ENCODE assay signal across 6 cellular contexts in the genomic region with DNA sequence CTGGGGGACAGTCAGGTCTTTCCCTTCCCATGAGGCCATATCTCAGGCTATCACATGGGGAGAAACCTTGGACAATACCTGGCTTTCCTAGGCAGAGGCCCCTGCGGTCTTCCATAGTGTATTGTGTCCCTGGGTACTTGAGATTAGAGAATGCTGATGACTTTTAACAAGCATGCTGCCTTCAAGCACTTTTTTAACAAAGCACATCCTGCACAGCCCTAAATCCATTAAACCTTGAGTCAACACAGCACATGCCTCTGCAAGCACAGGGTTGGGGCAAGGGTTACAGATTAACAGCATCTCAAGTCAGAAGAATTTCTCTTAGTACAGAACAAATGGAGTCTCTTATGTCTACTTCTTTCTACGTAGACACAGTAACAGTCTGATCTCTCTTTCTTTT.
DNase-seq lines count a peak whose midpoint lies in the region; ATAC-seq, FAIRE-seq and TF ChIP-seq lines count a peak whose summit lies in the region.
"Not testable (repeated sequence)": the region's sequence is repeated elsewhere in the genome, so short reads cannot be mapped to it uniquely, and the experiment has no call there.

No MANE protein-coding gene starts in this region.

- H4K5ac ChIP-seq in mesendoderm (ENCODE audit: low read length) = not testable (repeated sequence)

- WGBS in K562 (ENCODE audit: insufficient coverage, low coverage, missing lambda C conversion rate) = 93% methylated on average over 2 of the region's 2 CpGs
- WGBS in mesendoderm (ENCODE audit: extremely low coverage, insufficient coverage, low lambda C conversion rate) = no CpG with 5 or more reads among the region's 2 CpGs

- not testable (repeated sequence) for TF ChIP-seq CTCF in K562 (IDR thresholded peaks at IDR 0.05 in 2 of 3, conservative IDR thresholded peaks at IDR 0.05 in 1 of 3; ENCODE audit: insufficient read depth in 2 of 3, low read depth in 1 of 3, low read length in 3 of 3); bronchial epithelial cell (IDR thresholded peaks at IDR 0.05; ENCODE audit: insufficient read depth, low read length, severe bottlenecking); epithelial cell of esophagus (IDR thresholded peaks at IDR 0.05; ENCODE audit: insufficient read depth, low read depth, low read length, missing control alignments); foreskin keratinocyte (conservative IDR thresholded peaks at IDR 0.05)

- peaks cover 27% of the 10 kb centered on the region for H3K9me3 ChIP-seq in K562 (replicated peaks; ENCODE audit: control insufficient read depth, insufficient read depth, low read depth, low read length)

- H3K56ac ChIP-seq in mesendoderm (ENCODE audit: low read length) = not testable (repeated sequence)

- peaks cover 13% of the 10 kb centered on the region; the same call in 2 of the 3 replicates for H3K36me3 ChIP-seq in K562 (ENCODE audit: control insufficient read depth, insufficient read depth, low read length)
- not testable (repeated sequence) for H3K36me3 ChIP-seq in bronchial epithelial cell (ENCODE audit: control insufficient read depth, insufficient read depth, low read length); mesendoderm (ENCODE audit: control insufficient read depth, insufficient read depth, low read length)

- not testable (repeated sequence) for H3K23ac ChIP-seq in mesendoderm (ENCODE audit: low read length)

- TF ChIP-seq RAD21 in K562 (CRISPR knock-in tag; conservative IDR thresholded peaks at IDR 0.05 in 1 of 2, IDR thresholded peaks at IDR 0.05 in 1 of 2) = not testable (repeated sequence)

- not testable (repeated sequence) for H3K4me3 ChIP-seq in K562; bronchial epithelial cell (ENCODE audit: low read depth, low read length); epithelial cell of esophagus (ENCODE audit: low read length); mesendoderm (ENCODE audit: low read length)

- DNase-seq in ELF-1 (ENCODE audit: low read depth, low spot score) (peak; percentile 17), bronchial epithelial cell (ENCODE audit: low read depth) (peak; percentile 75), epithelial cell of esophagus (ENCODE audit: low read depth) (peak; percentile 74), foreskin keratinocyte (peak; percentile 22 to 55), mesendoderm (peak; percentile 51)
- not testable (repeated sequence) for DNase-seq in K562 (ENCODE audit: extremely low read depth in 1 of 4, low spot score in 3 of 4)

- not testable (repeated sequence) for H2AFZ ChIP-seq in K562 (ENCODE audit: low read depth, low read length)

- not testable (repeated sequence) for TF ChIP-seq EP300 in K562 (IDR thresholded peaks at IDR 0.05; ENCODE audit: low read length)

- H4K20me1 ChIP-seq in K562 (replicated peaks; ENCODE audit: control insufficient read depth, insufficient read depth, low read length) = not testable (repeated sequence)

- H3K79me2 ChIP-seq in K562 (ENCODE audit: control insufficient read depth, insufficient read depth, low read length); mesendoderm (ENCODE audit: control insufficient read depth, insufficient read depth, low read length): not testable (repeated sequence)

- H3K4me2 ChIP-seq in K562 (ENCODE audit: insufficient read depth, low read length); mesendoderm (ENCODE audit: low read length): not testable (repeated sequence)

- TF ChIP-seq POLR2A in K562 (conservative IDR thresholded peaks at IDR 0.05) = not testable (repeated sequence)

- H3K4me1 ChIP-seq in K562 (replicated peaks in 1 of 2; ENCODE audit: control insufficient read depth in 2 of 2, insufficient read depth in 2 of 2, low read length in 2 of 2); foreskin keratinocyte; mesendoderm (ENCODE audit: control insufficient read depth, low read depth, low read length): not testable (repeated sequence)

- intact Hi-C loops in K562 (cut with micrococcal nuclease) = not testable (repeated sequence)

- in situ Hi-C loops in K562 (cut with MboI) = not testable (repeated sequence)

- not testable (repeated sequence) for H2BK120ac ChIP-seq in mesendoderm (ENCODE audit: low read depth, low read length)

- CTCF ChIA-PET in K562 (lab: Yijun Ruan, JAX; ENCODE audit: low intra/inter-chr PET ratio) = not testable (repeated sequence)

- H3K18ac ChIP-seq in mesendoderm (ENCODE audit: low read length) = not testable (repeated sequence)

- H3K79me1 ChIP-seq in mesendoderm (ENCODE audit: low read length) = not testable (repeated sequence)

- H2AK5ac ChIP-seq in mesendoderm (ENCODE audit: low read length) = not testable (repeated sequence)

- not testable (repeated sequence) for H3K9ac ChIP-seq in K562 (ENCODE audit: insufficient read depth in 1 of 2, low read depth in 2 of 2, low read length in 2 of 2); mesendoderm (ENCODE audit: low read length)

- not testable (repeated sequence) for BruUV-seq in K562 (replicated peaks; lab: Mats Ljungman, UMichigan)

- not testable (repeated sequence) for H2BK5ac ChIP-seq in mesendoderm (ENCODE audit: low read length)

- not testable (repeated sequence) for H3K27ac ChIP-seq in K562 (ENCODE audit: extremely low read depth, low read depth, low read length); foreskin keratinocyte; mesendoderm (ENCODE audit: low read depth, low read length)

- not testable (repeated sequence) for H4K8ac ChIP-seq in mesendoderm (ENCODE audit: low read depth, low read length)

- POLR2A ChIA-PET in K562 (lab: Yijun Ruan, JAX) = not testable (repeated sequence)

- H3K4ac ChIP-seq in mesendoderm (ENCODE audit: low read depth, low read length) = not testable (repeated sequence)

- FAIRE-seq in K562 (lab: Jason Lieb, UNC); bronchial epithelial cell (lab: Jason Lieb, UNC): not testable (repeated sequence)

- not testable (repeated sequence) for ATAC-seq in K562, foreskin keratinocyte

- H3K27me3 ChIP-seq in K562 (ENCODE audit: control insufficient read depth in 2 of 2, insufficient read depth in 2 of 2, low read length in 2 of 2); bronchial epithelial cell (ENCODE audit: control insufficient read depth, insufficient read depth, low read length); foreskin keratinocyte; mesendoderm (ENCODE audit: insufficient read depth, low read length, poor library complexity): not testable (repeated sequence)

- not testable (repeated sequence) for H2BK15ac ChIP-seq in mesendoderm (replicated peaks; ENCODE audit: low read depth)

- not testable (repeated sequence) for H3K9me1 ChIP-seq in K562 (ENCODE audit: control insufficient read depth, insufficient read depth, low read length)

TF ChIP-seq in K562, 482 proteins besides CTCF, POLR2A, EP300 and RAD21:
- TF ChIP-seq, protein P1, sequence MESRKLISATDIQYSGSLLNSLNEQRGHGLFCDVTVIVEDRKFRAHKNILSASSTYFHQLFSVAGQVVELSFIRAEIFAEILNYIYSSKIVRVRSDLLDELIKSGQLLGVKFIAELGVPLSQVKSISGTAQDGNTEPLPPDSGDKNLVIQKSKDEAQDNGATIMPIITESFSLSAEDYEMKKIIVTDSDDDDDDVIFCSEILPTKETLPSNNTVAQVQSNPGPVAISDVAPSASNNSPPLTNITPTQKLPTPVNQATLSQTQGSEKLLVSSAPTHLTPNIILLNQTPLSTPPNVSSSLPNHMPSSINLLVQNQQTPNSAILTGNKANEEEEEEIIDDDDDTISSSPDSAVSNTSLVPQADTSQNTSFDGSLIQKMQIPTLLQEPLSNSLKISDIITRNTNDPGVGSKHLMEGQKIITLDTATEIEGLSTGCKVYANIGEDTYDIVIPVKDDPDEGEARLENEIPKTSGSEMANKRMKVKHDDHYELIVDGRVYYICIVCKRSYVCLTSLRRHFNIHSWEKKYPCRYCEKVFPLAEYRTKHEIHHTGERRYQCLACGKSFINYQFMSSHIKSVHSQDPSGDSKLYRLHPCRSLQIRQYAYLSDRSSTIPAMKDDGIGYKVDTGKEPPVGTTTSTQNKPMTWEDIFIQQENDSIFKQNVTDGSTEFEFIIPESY (CRISPR knock-in tag; IDR thresholded peaks at IDR 0.05) = 0 out of 2 replicates have a peak, but pooled peaks have one; percentile 5
TF ChIP-seq in K562: peak in this region for 1; not testable (repeated sequence) for 481.
